ENCODE assay signal across 1 cellular context in the genomic region with DNA sequence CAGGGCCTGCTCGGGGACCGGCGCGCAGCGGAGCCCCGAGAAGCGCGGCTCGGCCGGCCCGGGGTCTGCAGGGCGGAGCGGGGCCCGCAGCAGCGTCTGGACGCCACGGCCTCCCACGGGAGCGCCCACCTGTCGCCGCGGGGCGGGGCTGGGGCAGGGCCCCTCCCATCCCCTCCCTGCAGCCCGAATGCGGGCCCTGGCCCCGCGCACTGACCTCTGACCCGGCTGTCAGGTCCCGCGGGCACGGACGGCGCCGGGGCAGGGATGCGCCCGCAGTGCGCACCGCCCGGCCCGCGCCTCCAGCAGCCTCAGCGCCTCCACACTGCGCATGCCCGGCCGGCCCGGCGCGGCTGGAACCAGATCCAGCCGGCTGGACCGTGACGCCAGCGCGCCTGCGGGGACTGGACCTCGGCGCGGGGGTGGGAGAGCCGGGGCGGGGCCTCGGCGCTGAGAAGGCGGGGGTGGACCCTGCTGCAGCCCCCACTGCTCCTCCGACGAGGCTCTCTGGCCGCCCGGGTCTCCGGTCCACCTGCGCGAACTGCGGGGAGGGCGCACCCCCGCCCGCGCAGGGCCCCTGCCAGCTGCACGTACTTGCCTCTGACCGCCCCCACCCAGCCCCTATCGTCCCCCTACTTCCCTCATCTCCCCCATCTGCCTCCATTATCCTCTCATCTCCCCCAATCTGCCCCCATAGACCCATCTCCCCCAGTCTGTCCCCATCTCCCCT.
TF ChIP-seq lines count a peak whose summit lies in the region.

No MANE protein-coding gene starts in this region.

TF ChIP-seq in K562, 482 proteins besides CTCF, POLR2A, EP300 and RAD21 (continues in another document):
- TF ChIP-seq TEAD1 (CRISPR knock-in tag; IDR thresholded peaks at IDR 0.05), result no peak
- no peak for TF ChIP-seq FOXP1 (CRISPR knock-in tag; IDR thresholded peaks at IDR 0.05)
- TF ChIP-seq, protein P1, sequence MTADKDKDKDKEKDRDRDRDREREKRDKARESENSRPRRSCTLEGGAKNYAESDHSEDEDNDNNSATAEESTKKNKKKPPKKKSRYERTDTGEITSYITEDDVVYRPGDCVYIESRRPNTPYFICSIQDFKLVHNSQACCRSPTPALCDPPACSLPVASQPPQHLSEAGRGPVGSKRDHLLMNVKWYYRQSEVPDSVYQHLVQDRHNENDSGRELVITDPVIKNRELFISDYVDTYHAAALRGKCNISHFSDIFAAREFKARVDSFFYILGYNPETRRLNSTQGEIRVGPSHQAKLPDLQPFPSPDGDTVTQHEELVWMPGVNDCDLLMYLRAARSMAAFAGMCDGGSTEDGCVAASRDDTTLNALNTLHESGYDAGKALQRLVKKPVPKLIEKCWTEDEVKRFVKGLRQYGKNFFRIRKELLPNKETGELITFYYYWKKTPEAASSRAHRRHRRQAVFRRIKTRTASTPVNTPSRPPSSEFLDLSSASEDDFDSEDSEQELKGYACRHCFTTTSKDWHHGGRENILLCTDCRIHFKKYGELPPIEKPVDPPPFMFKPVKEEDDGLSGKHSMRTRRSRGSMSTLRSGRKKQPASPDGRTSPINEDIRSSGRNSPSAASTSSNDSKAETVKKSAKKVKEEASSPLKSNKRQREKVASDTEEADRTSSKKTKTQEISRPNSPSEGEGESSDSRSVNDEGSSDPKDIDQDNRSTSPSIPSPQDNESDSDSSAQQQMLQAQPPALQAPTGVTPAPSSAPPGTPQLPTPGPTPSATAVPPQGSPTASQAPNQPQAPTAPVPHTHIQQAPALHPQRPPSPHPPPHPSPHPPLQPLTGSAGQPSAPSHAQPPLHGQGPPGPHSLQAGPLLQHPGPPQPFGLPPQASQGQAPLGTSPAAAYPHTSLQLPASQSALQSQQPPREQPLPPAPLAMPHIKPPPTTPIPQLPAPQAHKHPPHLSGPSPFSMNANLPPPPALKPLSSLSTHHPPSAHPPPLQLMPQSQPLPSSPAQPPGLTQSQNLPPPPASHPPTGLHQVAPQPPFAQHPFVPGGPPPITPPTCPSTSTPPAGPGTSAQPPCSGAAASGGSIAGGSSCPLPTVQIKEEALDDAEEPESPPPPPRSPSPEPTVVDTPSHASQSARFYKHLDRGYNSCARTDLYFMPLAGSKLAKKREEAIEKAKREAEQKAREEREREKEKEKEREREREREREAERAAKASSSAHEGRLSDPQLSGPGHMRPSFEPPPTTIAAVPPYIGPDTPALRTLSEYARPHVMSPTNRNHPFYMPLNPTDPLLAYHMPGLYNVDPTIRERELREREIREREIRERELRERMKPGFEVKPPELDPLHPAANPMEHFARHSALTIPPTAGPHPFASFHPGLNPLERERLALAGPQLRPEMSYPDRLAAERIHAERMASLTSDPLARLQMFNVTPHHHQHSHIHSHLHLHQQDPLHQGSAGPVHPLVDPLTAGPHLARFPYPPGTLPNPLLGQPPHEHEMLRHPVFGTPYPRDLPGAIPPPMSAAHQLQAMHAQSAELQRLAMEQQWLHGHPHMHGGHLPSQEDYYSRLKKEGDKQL (CRISPR knock-in tag; IDR thresholded peaks at IDR 0.05; ENCODE audit: borderline replicate concordance), result no peak
- TF ChIP-seq PHF8 (IDR thresholded peaks at IDR 0.05; ENCODE audit: borderline replicate concordance, low read length), result peak; percentile 68; the same call in 1 of the 2 replicates
- no peak for TF ChIP-seq SPI1 (IDR thresholded peaks at IDR 0.05; ENCODE audit: borderline replicate concordance, low read depth, low read length)
- no peak for TF ChIP-seq ZNF764 (CRISPR knock-in tag; IDR thresholded peaks at IDR 0.05; ENCODE audit: low read depth)
- peak; percentile 19 to 57; a peak in 1 of 4 replicates for TF ChIP-seq SIN3A (IDR thresholded peaks at IDR 0.05; ENCODE audit: borderline replicate concordance in 2 of 2, control insufficient read depth in 1 of 2, low read depth in 2 of 2, low read length in 2 of 2)
- TF ChIP-seq, protein P2, sequence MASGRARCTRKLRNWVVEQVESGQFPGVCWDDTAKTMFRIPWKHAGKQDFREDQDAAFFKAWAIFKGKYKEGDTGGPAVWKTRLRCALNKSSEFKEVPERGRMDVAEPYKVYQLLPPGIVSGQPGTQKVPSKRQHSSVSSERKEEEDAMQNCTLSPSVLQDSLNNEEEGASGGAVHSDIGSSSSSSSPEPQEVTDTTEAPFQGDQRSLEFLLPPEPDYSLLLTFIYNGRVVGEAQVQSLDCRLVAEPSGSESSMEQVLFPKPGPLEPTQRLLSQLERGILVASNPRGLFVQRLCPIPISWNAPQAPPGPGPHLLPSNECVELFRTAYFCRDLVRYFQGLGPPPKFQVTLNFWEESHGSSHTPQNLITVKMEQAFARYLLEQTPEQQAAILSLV (tag; IDR thresholded peaks at IDR 0.05), result no peak
- peak; percentile 42 for TF ChIP-seq FUS (optimal IDR thresholded peaks at IDR 0.05; ENCODE audit: low read depth, low read length)
- no peak for TF ChIP-seq ZSCAN29 (IDR thresholded peaks at IDR 0.05)
- no peak for TF ChIP-seq ELF2 (CRISPR knock-in tag; IDR thresholded peaks at IDR 0.05)
- peak; percentile 98 for TF ChIP-seq KLF16 (IDR thresholded peaks at IDR 0.05)
- no peak for TF ChIP-seq ATF1 (CRISPR knock-in tag; IDR thresholded peaks at IDR 0.05)
- TF ChIP-seq ATF1 (tag; IDR thresholded peaks at IDR 0.05), result no peak
- no peak for TF ChIP-seq TAF15 (IDR thresholded peaks at IDR 0.05; ENCODE audit: low read depth, low read length)
- TF ChIP-seq CTBP1 (IDR thresholded peaks at IDR 0.05; ENCODE audit: borderline replicate concordance), result peak; percentile 99
- TF ChIP-seq, protein P3, sequence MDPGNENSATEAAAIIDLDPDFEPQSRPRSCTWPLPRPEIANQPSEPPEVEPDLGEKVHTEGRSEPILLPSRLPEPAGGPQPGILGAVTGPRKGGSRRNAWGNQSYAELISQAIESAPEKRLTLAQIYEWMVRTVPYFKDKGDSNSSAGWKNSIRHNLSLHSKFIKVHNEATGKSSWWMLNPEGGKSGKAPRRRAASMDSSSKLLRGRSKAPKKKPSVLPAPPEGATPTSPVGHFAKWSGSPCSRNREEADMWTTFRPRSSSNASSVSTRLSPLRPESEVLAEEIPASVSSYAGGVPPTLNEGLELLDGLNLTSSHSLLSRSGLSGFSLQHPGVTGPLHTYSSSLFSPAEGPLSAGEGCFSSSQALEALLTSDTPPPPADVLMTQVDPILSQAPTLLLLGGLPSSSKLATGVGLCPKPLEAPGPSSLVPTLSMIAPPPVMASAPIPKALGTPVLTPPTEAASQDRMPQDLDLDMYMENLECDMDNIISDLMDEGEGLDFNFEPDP (CRISPR knock-in tag; IDR thresholded peaks at IDR 0.05), result no peak
- TF ChIP-seq, protein P4, sequence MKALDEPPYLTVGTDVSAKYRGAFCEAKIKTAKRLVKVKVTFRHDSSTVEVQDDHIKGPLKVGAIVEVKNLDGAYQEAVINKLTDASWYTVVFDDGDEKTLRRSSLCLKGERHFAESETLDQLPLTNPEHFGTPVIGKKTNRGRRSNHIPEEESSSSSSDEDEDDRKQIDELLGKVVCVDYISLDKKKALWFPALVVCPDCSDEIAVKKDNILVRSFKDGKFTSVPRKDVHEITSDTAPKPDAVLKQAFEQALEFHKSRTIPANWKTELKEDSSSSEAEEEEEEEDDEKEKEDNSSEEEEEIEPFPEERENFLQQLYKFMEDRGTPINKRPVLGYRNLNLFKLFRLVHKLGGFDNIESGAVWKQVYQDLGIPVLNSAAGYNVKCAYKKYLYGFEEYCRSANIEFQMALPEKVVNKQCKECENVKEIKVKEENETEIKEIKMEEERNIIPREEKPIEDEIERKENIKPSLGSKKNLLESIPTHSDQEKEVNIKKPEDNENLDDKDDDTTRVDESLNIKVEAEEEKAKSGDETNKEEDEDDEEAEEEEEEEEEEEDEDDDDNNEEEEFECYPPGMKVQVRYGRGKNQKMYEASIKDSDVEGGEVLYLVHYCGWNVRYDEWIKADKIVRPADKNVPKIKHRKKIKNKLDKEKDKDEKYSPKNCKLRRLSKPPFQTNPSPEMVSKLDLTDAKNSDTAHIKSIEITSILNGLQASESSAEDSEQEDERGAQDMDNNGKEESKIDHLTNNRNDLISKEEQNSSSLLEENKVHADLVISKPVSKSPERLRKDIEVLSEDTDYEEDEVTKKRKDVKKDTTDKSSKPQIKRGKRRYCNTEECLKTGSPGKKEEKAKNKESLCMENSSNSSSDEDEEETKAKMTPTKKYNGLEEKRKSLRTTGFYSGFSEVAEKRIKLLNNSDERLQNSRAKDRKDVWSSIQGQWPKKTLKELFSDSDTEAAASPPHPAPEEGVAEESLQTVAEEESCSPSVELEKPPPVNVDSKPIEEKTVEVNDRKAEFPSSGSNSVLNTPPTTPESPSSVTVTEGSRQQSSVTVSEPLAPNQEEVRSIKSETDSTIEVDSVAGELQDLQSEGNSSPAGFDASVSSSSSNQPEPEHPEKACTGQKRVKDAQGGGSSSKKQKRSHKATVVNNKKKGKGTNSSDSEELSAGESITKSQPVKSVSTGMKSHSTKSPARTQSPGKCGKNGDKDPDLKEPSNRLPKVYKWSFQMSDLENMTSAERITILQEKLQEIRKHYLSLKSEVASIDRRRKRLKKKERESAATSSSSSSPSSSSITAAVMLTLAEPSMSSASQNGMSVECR (CRISPR knock-in tag; IDR thresholded peaks at IDR 0.05), result no peak; the same call in 1 of the 2 replicates
- peak; percentile 72 for TF ChIP-seq CREM (IDR thresholded peaks at IDR 0.05; ENCODE audit: low read depth)
- no peak for TF ChIP-seq ARNT (IDR thresholded peaks at IDR 0.05)
- TF ChIP-seq, protein P5, sequence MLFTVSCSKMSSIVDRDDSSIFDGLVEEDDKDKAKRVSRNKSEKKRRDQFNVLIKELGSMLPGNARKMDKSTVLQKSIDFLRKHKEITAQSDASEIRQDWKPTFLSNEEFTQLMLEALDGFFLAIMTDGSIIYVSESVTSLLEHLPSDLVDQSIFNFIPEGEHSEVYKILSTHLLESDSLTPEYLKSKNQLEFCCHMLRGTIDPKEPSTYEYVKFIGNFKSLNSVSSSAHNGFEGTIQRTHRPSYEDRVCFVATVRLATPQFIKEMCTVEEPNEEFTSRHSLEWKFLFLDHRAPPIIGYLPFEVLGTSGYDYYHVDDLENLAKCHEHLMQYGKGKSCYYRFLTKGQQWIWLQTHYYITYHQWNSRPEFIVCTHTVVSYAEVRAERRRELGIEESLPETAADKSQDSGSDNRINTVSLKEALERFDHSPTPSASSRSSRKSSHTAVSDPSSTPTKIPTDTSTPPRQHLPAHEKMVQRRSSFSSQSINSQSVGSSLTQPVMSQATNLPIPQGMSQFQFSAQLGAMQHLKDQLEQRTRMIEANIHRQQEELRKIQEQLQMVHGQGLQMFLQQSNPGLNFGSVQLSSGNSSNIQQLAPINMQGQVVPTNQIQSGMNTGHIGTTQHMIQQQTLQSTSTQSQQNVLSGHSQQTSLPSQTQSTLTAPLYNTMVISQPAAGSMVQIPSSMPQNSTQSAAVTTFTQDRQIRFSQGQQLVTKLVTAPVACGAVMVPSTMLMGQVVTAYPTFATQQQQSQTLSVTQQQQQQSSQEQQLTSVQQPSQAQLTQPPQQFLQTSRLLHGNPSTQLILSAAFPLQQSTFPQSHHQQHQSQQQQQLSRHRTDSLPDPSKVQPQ (CRISPR knock-in tag; IDR thresholded peaks at IDR 0.05; ENCODE audit: borderline replicate concordance), result no peak
- TF ChIP-seq, protein P6, sequence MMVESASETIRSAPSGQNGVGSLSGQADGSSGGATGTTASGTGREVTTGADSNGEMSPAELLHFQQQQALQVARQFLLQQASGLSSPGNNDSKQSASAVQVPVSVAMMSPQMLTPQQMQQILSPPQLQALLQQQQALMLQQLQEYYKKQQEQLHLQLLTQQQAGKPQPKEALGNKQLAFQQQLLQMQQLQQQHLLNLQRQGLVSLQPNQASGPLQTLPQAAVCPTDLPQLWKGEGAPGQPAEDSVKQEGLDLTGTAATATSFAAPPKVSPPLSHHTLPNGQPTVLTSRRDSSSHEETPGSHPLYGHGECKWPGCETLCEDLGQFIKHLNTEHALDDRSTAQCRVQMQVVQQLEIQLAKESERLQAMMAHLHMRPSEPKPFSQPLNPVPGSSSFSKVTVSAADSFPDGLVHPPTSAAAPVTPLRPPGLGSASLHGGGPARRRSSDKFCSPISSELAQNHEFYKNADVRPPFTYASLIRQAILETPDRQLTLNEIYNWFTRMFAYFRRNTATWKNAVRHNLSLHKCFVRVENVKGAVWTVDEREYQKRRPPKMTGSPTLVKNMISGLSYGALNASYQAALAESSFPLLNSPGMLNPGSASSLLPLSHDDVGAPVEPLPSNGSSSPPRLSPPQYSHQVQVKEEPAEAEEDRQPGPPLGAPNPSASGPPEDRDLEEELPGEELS (CRISPR knock-in tag; IDR thresholded peaks at IDR 0.05; ENCODE audit: borderline replicate concordance), result no peak
- TF ChIP-seq, protein P7, sequence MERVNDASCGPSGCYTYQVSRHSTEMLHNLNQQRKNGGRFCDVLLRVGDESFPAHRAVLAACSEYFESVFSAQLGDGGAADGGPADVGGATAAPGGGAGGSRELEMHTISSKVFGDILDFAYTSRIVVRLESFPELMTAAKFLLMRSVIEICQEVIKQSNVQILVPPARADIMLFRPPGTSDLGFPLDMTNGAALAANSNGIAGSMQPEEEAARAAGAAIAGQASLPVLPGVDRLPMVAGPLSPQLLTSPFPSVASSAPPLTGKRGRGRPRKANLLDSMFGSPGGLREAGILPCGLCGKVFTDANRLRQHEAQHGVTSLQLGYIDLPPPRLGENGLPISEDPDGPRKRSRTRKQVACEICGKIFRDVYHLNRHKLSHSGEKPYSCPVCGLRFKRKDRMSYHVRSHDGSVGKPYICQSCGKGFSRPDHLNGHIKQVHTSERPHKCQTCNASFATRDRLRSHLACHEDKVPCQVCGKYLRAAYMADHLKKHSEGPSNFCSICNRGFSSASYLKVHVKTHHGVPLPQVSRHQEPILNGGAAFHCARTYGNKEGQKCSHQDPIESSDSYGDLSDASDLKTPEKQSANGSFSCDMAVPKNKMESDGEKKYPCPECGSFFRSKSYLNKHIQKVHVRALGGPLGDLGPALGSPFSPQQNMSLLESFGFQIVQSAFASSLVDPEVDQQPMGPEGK (CRISPR knock-in tag; IDR thresholded peaks at IDR 0.05; ENCODE audit: borderline replicate concordance), result no peak
- no peak for TF ChIP-seq POLR2AphosphoS2 (IDR thresholded peaks at IDR 0.05; ENCODE audit: low read length)
- TF ChIP-seq HNRNPK (IDR thresholded peaks at IDR 0.05; ENCODE audit: low read depth, low read length, poor library complexity, severe bottlenecking), result peak; percentile 80
- TF ChIP-seq, protein P8, sequence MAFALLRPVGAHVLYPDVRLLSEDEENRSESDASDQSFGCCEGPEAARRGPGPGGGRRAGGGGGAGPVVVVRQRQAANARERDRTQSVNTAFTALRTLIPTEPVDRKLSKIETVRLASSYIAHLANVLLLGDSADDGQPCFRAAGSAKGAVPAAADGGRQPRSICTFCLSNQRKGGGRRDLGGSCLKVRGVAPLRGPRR (CRISPR knock-in tag; IDR thresholded peaks at IDR 0.05), result no peak
- TF ChIP-seq, protein P9, sequence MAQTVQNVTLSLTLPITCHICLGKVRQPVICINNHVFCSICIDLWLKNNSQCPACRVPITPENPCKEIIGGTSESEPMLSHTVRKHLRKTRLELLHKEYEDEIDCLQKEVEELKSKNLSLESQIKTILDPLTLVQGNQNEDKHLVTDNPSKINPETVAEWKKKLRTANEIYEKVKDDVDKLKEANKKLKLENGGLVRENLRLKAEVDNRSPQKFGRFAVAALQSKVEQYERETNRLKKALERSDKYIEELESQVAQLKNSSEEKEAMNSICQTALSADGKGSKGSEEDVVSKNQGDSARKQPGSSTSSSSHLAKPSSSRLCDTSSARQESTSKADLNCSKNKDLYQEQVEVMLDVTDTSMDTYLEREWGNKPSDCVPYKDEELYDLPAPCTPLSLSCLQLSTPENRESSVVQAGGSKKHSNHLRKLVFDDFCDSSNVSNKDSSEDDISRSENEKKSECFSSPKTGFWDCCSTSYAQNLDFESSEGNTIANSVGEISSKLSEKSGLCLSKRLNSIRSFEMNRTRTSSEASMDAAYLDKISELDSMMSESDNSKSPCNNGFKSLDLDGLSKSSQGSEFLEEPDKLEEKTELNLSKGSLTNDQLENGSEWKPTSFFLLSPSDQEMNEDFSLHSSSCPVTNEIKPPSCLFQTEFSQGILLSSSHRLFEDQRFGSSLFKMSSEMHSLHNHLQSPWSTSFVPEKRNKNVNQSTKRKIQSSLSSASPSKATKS (CRISPR knock-in tag; IDR thresholded peaks at IDR 0.05), result no peak
- TF ChIP-seq NRF1 (conservative IDR thresholded peaks at IDR 0.05 in 1 of 2, IDR thresholded peaks at IDR 0.05 in 1 of 2), result peak; percentile 92 to 93
- TF ChIP-seq SIX5 (IDR thresholded peaks at IDR 0.05; ENCODE audit: borderline replicate concordance in 1 of 2, insufficient read depth in 1 of 2, low read depth in 1 of 2, low read length in 2 of 2), result no peak
- no peak for TF ChIP-seq OTX1 (CRISPR knock-in tag; IDR thresholded peaks at IDR 0.05)
